ENCODE assay signal across 15 cellular contexts in the genomic region with DNA sequence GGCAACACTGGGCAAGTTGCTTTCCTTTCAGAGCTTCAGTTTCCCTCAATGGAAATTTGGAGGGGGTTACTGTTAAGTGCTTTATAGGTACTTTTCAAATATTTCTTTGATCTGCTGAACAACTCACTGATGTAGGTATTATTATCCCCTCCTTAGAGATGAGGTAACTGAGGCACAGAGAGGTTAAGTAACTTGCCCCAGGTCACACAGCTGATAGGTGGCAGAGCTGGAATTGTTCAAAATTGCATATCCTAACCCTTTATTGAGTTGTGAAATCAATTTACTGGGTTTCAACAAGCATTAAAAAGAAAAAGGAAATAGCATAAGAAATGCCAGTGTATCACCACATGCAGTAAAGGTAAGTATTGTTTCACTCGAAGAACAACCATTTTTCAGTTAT. TPM values are rescaled to one million over a fixed set of nuclear protein-coding genes. Genes with fewer than 3 reads are reported as not detected.
DNase-seq lines count a peak whose midpoint lies in the region; ATAC-seq and TF ChIP-seq lines count a peak whose summit lies in the region.
"Had no signal": no experiment of that assay in that cellular context is flagged by ENCODE, and none has a peak within 500 bp of the region (broad histone marks: within the 10 kb centered on the region; RNA-seq: fewer than 3 reads in every experiment).

No MANE protein-coding gene starts in this region.

- H3K4me3 ChIP-seq in naive thymus-derived CD4-positive, alpha-beta T cell (ENCODE audit: low read length): no peak overlapping the region
- H3K4me3 ChIP-seq: Peyer's patch had no signal

- H3K27me3 Mint-ChIP-seq in activated CD8-positive, alpha-beta memory T cell treated with anti-CD3 and anti-CD28 coated beads, Interleukin-2, amount 10 ng/mL, durations not matched to agents 7 days and 5 days: no peaks in the 10 kb centered on the region
- H3K27me3 Mint-ChIP-seq in CD4-positive, alpha-beta T cell: no peaks in the 10 kb centered on the region
- H3K27me3 Mint-ChIP-seq in activated CD8-positive, alpha-beta T cell treated with anti-CD3 and anti-CD28 coated beads for 36 hours: no peaks in the 10 kb centered on the region
- H3K27me3 Mint-ChIP-seq in naive thymus-derived CD4-positive, alpha-beta T cell: no peaks in the 10 kb centered on the region

- peak overlapping the region; percentile 32 for H3K4me3 Mint-ChIP-seq in activated CD8-positive, alpha-beta memory T cell treated with anti-CD3 and anti-CD28 coated beads, Interleukin-2, amount 10 ng/mL, durations not matched to agents 7 days and 5 days
- no peak overlapping the region for H3K4me3 Mint-ChIP-seq in CD4-positive, alpha-beta T cell
- no peak overlapping the region for H3K4me3 Mint-ChIP-seq in activated CD8-positive, alpha-beta T cell treated with anti-CD3 and anti-CD28 coated beads for 36 hours
- H3K4me3 Mint-ChIP-seq in naive thymus-derived CD4-positive, alpha-beta T cell: peak overlapping the region in 6 of 10 donors; percentile 4 to 91 (median 82)
- H3K4me3 Mint-ChIP-seq: CD14-positive monocyte had no signal

- H3K27ac Mint-ChIP-seq in activated CD8-positive, alpha-beta memory T cell treated with anti-CD3 and anti-CD28 coated beads, Interleukin-2, amount 10 ng/mL, durations not matched to agents 7 days and 5 days: peak overlapping the region; percentile 95
- peak overlapping the region; percentile 87 for H3K27ac Mint-ChIP-seq in CD4-positive, alpha-beta T cell
- peak overlapping the region; percentile 99 for H3K27ac Mint-ChIP-seq in activated CD8-positive, alpha-beta T cell treated with anti-CD3 and anti-CD28 coated beads for 36 hours
- peak overlapping the region in 5 of 9 donors; percentile 14 to 78 (median 59) for H3K27ac Mint-ChIP-seq in naive thymus-derived CD4-positive, alpha-beta T cell

- CTCF ChIA-PET in activated CD8-positive, alpha-beta memory T cell treated with anti-CD3 and anti-CD28 coated beads, Interleukin-2, amount 10 ng/mL, durations not matched to agents 7 days and 5 days (lab: Charles Lee): no interaction called here
- CTCF ChIA-PET in CD4-positive, alpha-beta T cell (lab: Charles Lee): no interaction called here
- CTCF ChIA-PET in activated CD8-positive, alpha-beta T cell treated with anti-CD3 and anti-CD28 coated beads for 36 hours (lab: Charles Lee): interaction anchor here (0.6 to 1.2 kb wide), 5 partner anchors 16 to 113 kb away, joined by 3 to 5 read pairs (median 3); no protein-coding TSS in a partner anchor
- CTCF ChIA-PET in naive thymus-derived CD4-positive, alpha-beta T cell (lab: Charles Lee): no interaction called here

- peaks cover 31% of the 10 kb centered on the region for H3K36me3 Mint-ChIP-seq in activated CD8-positive, alpha-beta memory T cell treated with anti-CD3 and anti-CD28 coated beads, Interleukin-2, amount 10 ng/mL, durations not matched to agents 7 days and 5 days
- no peaks in the 10 kb centered on the region for H3K36me3 Mint-ChIP-seq in CD4-positive, alpha-beta T cell (ENCODE audit: low read depth)
- peaks cover 18% of the 10 kb centered on the region for H3K36me3 Mint-ChIP-seq in activated CD8-positive, alpha-beta T cell treated with anti-CD3 and anti-CD28 coated beads for 36 hours (ENCODE audit: low read depth)
- peaks cover 0 to 54% (median 6%) of the 10 kb centered on the region in 5 donors for H3K36me3 Mint-ChIP-seq in naive thymus-derived CD4-positive, alpha-beta T cell

- H3K27me3 ChIP-seq in CD4-positive, alpha-beta T cell (ENCODE audit: control insufficient read depth, insufficient read depth, low read length): no peaks in the 10 kb centered on the region
- H3K27me3 ChIP-seq in naive thymus-derived CD4-positive, alpha-beta T cell (ENCODE audit: control insufficient read depth in 2 of 2, insufficient read depth in 2 of 2, low read length in 2 of 2): no peaks in the 10 kb centered on the region
- H3K27me3 ChIP-seq: Peyer's patch had no signal

- H3K4me1 ChIP-seq in naive thymus-derived CD4-positive, alpha-beta T cell (ENCODE audit: control insufficient read depth in 2 of 2, insufficient read depth in 2 of 2, low read length in 2 of 2): peaks cover 68 to 80% of the 10 kb centered on the region in 2 donors

- no peak for TF ChIP-seq CTCF in CD4-positive, alpha-beta T cell (IDR thresholded peaks at IDR 0.05)
- no peak for TF ChIP-seq CTCF in activated CD8-positive, alpha-beta T cell treated with anti-CD3 and anti-CD28 coated beads for 36 hours (IDR thresholded peaks at IDR 0.05)

- DNase-seq in activated CD8-positive, alpha-beta memory T cell treated with anti-CD3 and anti-CD28 coated beads, Interleukin-2, amount 10 ng/mL, durations not matched to agents 7 days and 5 days: no peak
- no peak for DNase-seq in activated CD8-positive, alpha-beta memory T cell treated with anti-CD3 and anti-CD28 coated beads, Interleukin-2, amount 50 U/mL, for 4 hours
- no peak for DNase-seq in CD4-positive, alpha-beta T cell
- no peak for DNase-seq in activated CD8-positive, alpha-beta T cell treated with anti-CD3 and anti-CD28 coated beads for 36 hours
- DNase-seq in naive thymus-derived CD4-positive, alpha-beta T cell: no peak
- DNase-seq: GF-D8, GOT3, NCI-H1436 treated with DMSO at 0.1 percent for 48 hours, NCI-H2081, NCI-H524 had no signal

- no peaks in the 10 kb centered on the region for H3K9me3 ChIP-seq in CD4-positive, alpha-beta T cell (ENCODE audit: control insufficient read depth, low read length)
- H3K9me3 ChIP-seq in naive thymus-derived CD4-positive, alpha-beta T cell (ENCODE audit: control insufficient read depth in 2 of 3, low read length in 3 of 3): no peaks in the 10 kb centered on the region
- H3K9me3 ChIP-seq: Peyer's patch had no signal

- POLR2A ChIA-PET in CD4-positive, alpha-beta T cell (lab: Charles Lee): interaction anchor here (0.7 to 1.4 kb wide), 3 partner anchors 18 to 34 kb away, joined by 3 to 4 read pairs (median 3); no protein-coding TSS in a partner anchor
- POLR2A ChIA-PET in activated CD8-positive, alpha-beta T cell treated with anti-CD3 and anti-CD28 coated beads for 36 hours (lab: Charles Lee): interaction anchor here (0.7 to 1.2 kb wide), 2 partner anchors 13 to 16 kb away, joined by 3 to 5 read pairs; no protein-coding TSS in a partner anchor
- POLR2A ChIA-PET in naive thymus-derived CD4-positive, alpha-beta T cell (lab: Charles Lee): interaction anchor here (0.8 to 2.4 kb wide), 4 partner anchors 9 to 33 kb away, joined by 3 to 11 read pairs (median 4); no protein-coding TSS in a partner anchor

- no peak for ATAC-seq in activated CD8-positive, alpha-beta memory T cell treated with anti-CD3 and anti-CD28 coated beads, Interleukin-2, amount 10 ng/mL, durations not matched to agents 7 days and 5 days
- ATAC-seq in CD4-positive, alpha-beta T cell (ENCODE audit: poor library complexity): no peak
- ATAC-seq in activated CD8-positive, alpha-beta T cell treated with anti-CD3 and anti-CD28 coated beads for 36 hours: no peak
- ATAC-seq in naive thymus-derived CD4-positive, alpha-beta T cell: no peak
- ATAC-seq in GM21367 (IDR thresholded peaks at IDR 0.05; ENCODE audit: unreplicated experiment) (no peak), GM21786 (IDR thresholded peaks at IDR 0.05; ENCODE audit: unreplicated experiment) (no peak)

- H3K9me3 Mint-ChIP-seq in activated CD8-positive, alpha-beta memory T cell treated with anti-CD3 and anti-CD28 coated beads, Interleukin-2, amount 10 ng/mL, durations not matched to agents 7 days and 5 days (ENCODE audit: low read depth): no peaks in the 10 kb centered on the region
- H3K9me3 Mint-ChIP-seq in CD4-positive, alpha-beta T cell: no peaks in the 10 kb centered on the region
- H3K9me3 Mint-ChIP-seq in activated CD8-positive, alpha-beta T cell treated with anti-CD3 and anti-CD28 coated beads for 36 hours: no peaks in the 10 kb centered on the region
- H3K9me3 Mint-ChIP-seq in naive thymus-derived CD4-positive, alpha-beta T cell: peaks cover 0 to 2% (median 0%) of the 10 kb centered on the region in 11 donors

- peak overlapping the region; percentile 1 for H3K27ac ChIP-seq in CD4-positive, alpha-beta T cell (ENCODE audit: low read depth, low read length)
- peak overlapping the region; percentile 50 for H3K27ac ChIP-seq in naive thymus-derived CD4-positive, alpha-beta T cell (ENCODE audit: low read depth, low read length)
- H3K27ac ChIP-seq: Peyer's patch had no signal

- no peaks in the 10 kb centered on the region for H3K36me3 ChIP-seq in naive thymus-derived CD4-positive, alpha-beta T cell (ENCODE audit: control insufficient read depth in 2 of 3, insufficient read depth in 3 of 3, low read length in 3 of 3)
- H3K36me3 ChIP-seq: Peyer's patch had no signal

- peaks cover 88% of the 10 kb centered on the region for H3K4me1 Mint-ChIP-seq in activated CD8-positive, alpha-beta memory T cell treated with anti-CD3 and anti-CD28 coated beads, Interleukin-2, amount 10 ng/mL, durations not matched to agents 7 days and 5 days
- peaks cover 88% of the 10 kb centered on the region for H3K4me1 Mint-ChIP-seq in CD4-positive, alpha-beta T cell (ENCODE audit: low read depth)
- H3K4me1 Mint-ChIP-seq in activated CD8-positive, alpha-beta T cell treated with anti-CD3 and anti-CD28 coated beads for 36 hours (ENCODE audit: low read depth): peaks cover 84% of the 10 kb centered on the region
- peaks cover 41 to 90% (median 79%) of the 10 kb centered on the region in 7 donors for H3K4me1 Mint-ChIP-seq in naive thymus-derived CD4-positive, alpha-beta T cell

- intact Hi-C loops in CD4-positive, alpha-beta T cell (cut with DNase I, micrococcal nuclease): no loop called here
- intact Hi-C loops in activated CD8-positive, alpha-beta T cell treated with anti-CD3 and anti-CD28 coated beads for 36 hours (cut with micrococcal nuclease): no loop called here
- intact Hi-C loops in naive thymus-derived CD4-positive, alpha-beta T cell (cut with micrococcal nuclease): loop anchor here in 1 of 2 donors (5.0 kb wide), 1 partner anchor 476 kb away; no protein-coding TSS in a partner anchor

RNA-seq across cellular contexts. Expression of a gene that starts 6.6 kb away (rescaled TPM):
- total RNA-seq in activated CD8-positive, alpha-beta memory T cell treated with anti-CD3 and anti-CD28 coated beads, Interleukin-2, amount 10 ng/mL, durations not matched to agents 7 days and 5 days: 10 to 100 TPM; 13.9 to 14.4 TPM
- 1 to 10 TPM; 8.5 to 9.1 TPM for total RNA-seq in CD4-positive, alpha-beta T cell
- 1 to 10 TPM; 4.8 to 5.4 TPM for total RNA-seq in activated CD8-positive, alpha-beta T cell treated with anti-CD3 and anti-CD28 coated beads for 36 hours
- total RNA-seq in naive thymus-derived CD4-positive, alpha-beta T cell: 10 to 100 TPM in 3 of 5 experiments, 1 to 10 TPM in 2; 8.9 to 16.3 (median 12.3) TPM
- 1 to 10 TPM; 9.1 to 9.5 TPM for polyA plus RNA-seq in naive thymus-derived CD4-positive, alpha-beta T cell

RNA-seq across cellular contexts. Expression of a gene that starts 11.7 kb away (rescaled TPM):
- total RNA-seq in activated CD8-positive, alpha-beta memory T cell treated with anti-CD3 and anti-CD28 coated beads, Interleukin-2, amount 10 ng/mL, durations not matched to agents 7 days and 5 days: 10 to 100 TPM; 26.8 to 82.1 TPM
- total RNA-seq in CD4-positive, alpha-beta T cell: 1 to 10 TPM; 3.7 TPM
- total RNA-seq in activated CD8-positive, alpha-beta T cell treated with anti-CD3 and anti-CD28 coated beads for 36 hours: 10 to 100 TPM; 22.3 to 23.5 TPM
- 10 to 100 TPM in 1 of 5 experiments, 1 to 10 TPM in 2, under 1 TPM in 2; 0.50 to 25.3 (median 1.7) TPM for total RNA-seq in naive thymus-derived CD4-positive, alpha-beta T cell
- polyA plus RNA-seq in naive thymus-derived CD4-positive, alpha-beta T cell: under 1 TPM; 0.35 to 0.41 TPM
- total RNA-seq: A673 had no signal

RNA-seq across cellular contexts. Expression of a gene that starts 27.2 kb away (rescaled TPM):
- total RNA-seq in activated CD8-positive, alpha-beta memory T cell treated with anti-CD3 and anti-CD28 coated beads, Interleukin-2, amount 10 ng/mL, durations not matched to agents 7 days and 5 days: not detected
- total RNA-seq in CD4-positive, alpha-beta T cell: not detected
- not detected for total RNA-seq in activated CD8-positive, alpha-beta T cell treated with anti-CD3 and anti-CD28 coated beads for 36 hours
- total RNA-seq in naive thymus-derived CD4-positive, alpha-beta T cell: not detected
- polyA plus RNA-seq in naive thymus-derived CD4-positive, alpha-beta T cell: not detected
- total RNA-seq: A673, Peyer's patch had no signal
- polyA plus RNA-seq: CD14-positive monocyte had no signal

RNA-seq across cellular contexts. Expression of a gene that starts 40.9 kb away (rescaled TPM):
- total RNA-seq in activated CD8-positive, alpha-beta memory T cell treated with anti-CD3 and anti-CD28 coated beads, Interleukin-2, amount 10 ng/mL, durations not matched to agents 7 days and 5 days: 10 to 100 TPM; 24.6 to 29.9 TPM
- 10 to 100 TPM; 12.7 to 15.8 TPM for total RNA-seq in CD4-positive, alpha-beta T cell
- 10 to 100 TPM; 27.4 to 29.9 TPM for total RNA-seq in activated CD8-positive, alpha-beta T cell treated with anti-CD3 and anti-CD28 coated beads for 36 hours
- total RNA-seq in naive thymus-derived CD4-positive, alpha-beta T cell: 10 to 100 TPM; 19.0 to 34.0 (median 27.6) TPM
- polyA plus RNA-seq in naive thymus-derived CD4-positive, alpha-beta T cell: 10 to 100 TPM; 25.3 to 34.9 TPM

RNA-seq across cellular contexts. Expression of a gene that starts 43.1 kb away (rescaled TPM):
- total RNA-seq in activated CD8-positive, alpha-beta memory T cell treated with anti-CD3 and anti-CD28 coated beads, Interleukin-2, amount 10 ng/mL, durations not matched to agents 7 days and 5 days: 1 to 10 TPM in 1 of 2 experiments, under 1 TPM in 1; 0.19 to 1.3 TPM
- 1 to 10 TPM; 1.1 to 1.2 TPM for total RNA-seq in CD4-positive, alpha-beta T cell
- total RNA-seq in activated CD8-positive, alpha-beta T cell treated with anti-CD3 and anti-CD28 coated beads for 36 hours: 1 to 10 TPM in 1 of 2 experiments, under 1 TPM in 1; 0.90 to 1.1 TPM
- 1 to 10 TPM in 4 of 5 experiments, under 1 TPM in 1; 0.58 to 2.2 (median 1.3) TPM for total RNA-seq in naive thymus-derived CD4-positive, alpha-beta T cell
- under 1 TPM in 1 of 2 donors, not detected in 1; 0.12 TPM for polyA plus RNA-seq in naive thymus-derived CD4-positive, alpha-beta T cell
- total RNA-seq: A673 had no signal
- polyA plus RNA-seq: CD14-positive monocyte had no signal

Comparison
In these comparisons a context has a peak if more than half of its experiments do, and no peak if none do; other contexts are left out.
1. H3K4me3 Mint-ChIP-seq: peak in activated CD8-positive, alpha-beta memory T cell treated with anti-CD3 and anti-CD28 coated beads, Interleukin-2, amount 10 ng/mL, durations not matched to agents 7 days and 5 days (single experiment) and naive thymus-derived CD4-positive, alpha-beta T cell (6 of 10); none in CD4-positive, alpha-beta T cell (single experiment) and activated CD8-positive, alpha-beta T cell treated with anti-CD3 and anti-CD28 coated beads for 36 hours (single experiment).
2. Peak in every context shown above with its lines, with median percentiles within 50 percentile points of each other: H3K27ac Mint-ChIP-seq.